Comparison of ENCODE assay signal across 8 cellular contexts in the genomic region with DNA sequence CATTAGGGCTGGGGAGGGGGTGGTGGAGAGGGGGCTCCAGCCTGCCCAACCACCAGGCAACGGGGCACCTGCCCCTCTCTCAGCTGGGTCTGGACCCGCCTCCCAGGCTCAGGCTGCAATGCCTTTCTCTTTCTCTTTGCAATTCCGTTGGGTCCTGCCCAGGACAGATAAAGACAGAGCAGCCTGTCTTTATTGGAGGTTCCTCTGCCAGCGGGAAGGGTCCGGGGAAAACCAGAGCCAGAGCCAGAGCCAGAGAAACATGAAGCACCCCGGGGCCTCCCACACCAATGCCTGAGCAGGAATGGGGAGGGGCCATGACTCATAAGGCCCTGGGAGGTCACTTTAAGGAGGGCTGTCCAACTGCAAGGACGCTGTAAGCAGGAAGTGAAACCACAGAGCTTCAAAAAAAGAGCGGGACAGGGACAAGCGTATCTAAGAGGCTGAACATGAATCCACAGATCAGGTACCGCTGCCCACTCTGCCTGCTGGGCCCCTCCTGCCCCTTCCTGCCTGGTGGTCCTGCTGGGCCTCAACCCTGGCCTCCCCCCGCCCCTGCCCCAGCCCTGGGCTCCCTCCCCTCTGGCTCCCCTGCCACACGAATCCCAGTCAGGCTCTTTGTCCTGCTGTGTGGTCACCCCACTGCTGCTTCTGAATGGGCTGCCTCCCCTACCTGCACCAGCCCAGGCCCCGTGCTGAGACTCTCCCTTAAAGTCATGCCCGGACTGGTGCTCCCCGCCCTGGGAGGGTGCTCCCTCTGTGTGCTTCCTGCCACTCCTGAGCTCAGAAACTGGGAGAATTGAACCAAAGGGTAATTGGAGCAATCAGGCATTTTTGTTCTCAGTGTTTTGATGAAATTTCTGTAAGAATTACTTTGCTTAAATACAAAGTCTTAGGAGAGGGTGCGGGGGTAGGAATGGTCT. TPM values are rescaled to one million over a fixed set of nuclear protein-coding genes. Genes with fewer than 3 reads are reported as not detected.
A peak's percentile ranks its signal among the peaks of the same experiment; 100 is the strongest.
DNase-seq lines count a peak whose midpoint lies in the region; ATAC-seq and TF ChIP-seq lines count a peak whose summit lies in the region.

A gene (plus strand): TSS at position 340 of the 920 bp plus-strand sequence. CDS start 107 bp downstream, at position 447.

- peak within 1 kb of the TSS; percentile 75 for H3K4me3 Mint-ChIP-seq in activated T-helper 1 cell treated with anti-CD3 and anti-CD28 coated beads, Interleukin-12 subunit alpha, Interleukin-12 subunit beta, Interleukin-2, Interleukin-4 antibody, amounts not matched to agents 30 ng/mL and 10 ng/mL and 1 ng/mL, durations not matched to agents 14 hours and 24 hours and 36 hours

- peaks cover 53% of the 10 kb centered on the region for H3K4me1 Mint-ChIP-seq in activated T-helper 1 cell treated with anti-CD3 and anti-CD28 coated beads, Interleukin-12 subunit alpha, Interleukin-12 subunit beta, Interleukin-2, Interleukin-4 antibody, amounts not matched to agents 30 ng/mL and 10 ng/mL and 1 ng/mL, durations not matched to agents 14 hours and 24 hours and 36 hours (ENCODE audit: low read depth)

- peak within 1 kb of the TSS in 3 of 4 donors; percentile 35 to 57 (median 43) for H3K4me3 ChIP-seq in Peyer's patch
- peak within 1 kb of the TSS; percentile 60 to 70 for H3K4me3 ChIP-seq in neutrophil (ENCODE audit: low read depth in 1 of 2, low read length in 1 of 2)

- H3K9me3 Mint-ChIP-seq in activated T-helper 1 cell treated with anti-CD3 and anti-CD28 coated beads, Interleukin-12 subunit alpha, Interleukin-12 subunit beta, Interleukin-2, Interleukin-4 antibody, amounts not matched to agents 30 ng/mL and 10 ng/mL and 1 ng/mL, durations not matched to agents 14 hours and 24 hours and 36 hours: peaks cover 9% of the 10 kb centered on the region

- TF ChIP-seq POLR2A in Peyer's patch (IDR thresholded peaks at IDR 0.05): peak in 1 of 2 donors; percentile 35

- intact Hi-C loops in activated T-helper 1 cell treated with anti-CD3 and anti-CD28 coated beads, Interleukin-12 subunit alpha, Interleukin-12 subunit beta, Interleukin-2, Interleukin-4 antibody, amounts not matched to agents 30 ng/mL and 10 ng/mL and 1 ng/mL, durations not matched to agents 14 hours and 24 hours and 36 hours (cut with micrococcal nuclease): loop anchor here (1.0 to 10.0 kb wide), 5 partner anchors 9 to 1177 kb away; a partner anchor contains a TSS

- H3K36me3 ChIP-seq in Peyer's patch: no peaks in the 10 kb centered on the region
- H3K36me3 ChIP-seq in neutrophil: peaks cover 1% of the 10 kb centered on the region

- H3K36me3 Mint-ChIP-seq in activated T-helper 1 cell treated with anti-CD3 and anti-CD28 coated beads, Interleukin-12 subunit alpha, Interleukin-12 subunit beta, Interleukin-2, Interleukin-4 antibody, amounts not matched to agents 30 ng/mL and 10 ng/mL and 1 ng/mL, durations not matched to agents 14 hours and 24 hours and 36 hours (ENCODE audit: low read depth): peaks cover 16% of the 10 kb centered on the region

- H3K27me3 Mint-ChIP-seq in activated T-helper 1 cell treated with anti-CD3 and anti-CD28 coated beads, Interleukin-12 subunit alpha, Interleukin-12 subunit beta, Interleukin-2, Interleukin-4 antibody, amounts not matched to agents 30 ng/mL and 10 ng/mL and 1 ng/mL, durations not matched to agents 14 hours and 24 hours and 36 hours (ENCODE audit: insufficient read depth): no peaks in the 10 kb centered on the region

- peaks cover 0 to 9% (median 6%) of the 10 kb centered on the region in 4 donors for H3K4me1 ChIP-seq in Peyer's patch
- peaks cover 14% of the 10 kb centered on the region for H3K4me1 ChIP-seq in foreskin keratinocyte
- H3K4me1 ChIP-seq in neutrophil (ENCODE audit: control insufficient read depth in 1 of 2, insufficient read depth in 1 of 2, low read depth in 1 of 2, low read length in 1 of 2): peaks cover 23 to 31% of the 10 kb centered on the region in 2 experiments

- H3K9me3 ChIP-seq in Peyer's patch (no peaks in the 10 kb centered on the region), neutrophil (no peaks in the 10 kb centered on the region)

- no peak for TF ChIP-seq CTCF in Peyer's patch (IDR thresholded peaks at IDR 0.05)
- TF ChIP-seq CTCF in foreskin keratinocyte (conservative IDR thresholded peaks at IDR 0.05): no peak
- peak; percentile 33 for TF ChIP-seq CTCF in neutrophil (IDR thresholded peaks at IDR 0.05)

- H3K27ac Mint-ChIP-seq in activated T-helper 1 cell treated with anti-CD3 and anti-CD28 coated beads, Interleukin-12 subunit alpha, Interleukin-12 subunit beta, Interleukin-2, Interleukin-4 antibody, amounts not matched to agents 30 ng/mL and 10 ng/mL and 1 ng/mL, durations not matched to agents 14 hours and 24 hours and 36 hours: peak within 1 kb of the TSS; percentile 91

- H3K27me3 ChIP-seq in Peyer's patch (no peaks in the 10 kb centered on the region), foreskin keratinocyte (peaks cover 4% of the 10 kb centered on the region), neutrophil (peaks cover 4% of the 10 kb centered on the region)

- ATAC-seq in HG03095 (IDR thresholded peaks at IDR 0.05; ENCODE audit: unreplicated experiment) (peak; percentile 64), foreskin keratinocyte (peak; percentile 79)

- H3K27ac ChIP-seq in Peyer's patch (peak within 1 kb of the TSS in 3 of 4 donors; percentile 54 to 86 (median 57)), foreskin keratinocyte (peak within 1 kb of the TSS; percentile 89), neutrophil (peak within 1 kb of the TSS; percentile 82)

- DNase-seq in NCI-H1436 (lab: John Stamatoyannopoulos, UW) (peak; percentile 23), NCI-H1436 treated with DMSO at 0.1 percent for 48 hours (lab: John Stamatoyannopoulos, UW) (no peak), Peyer's patch (peak in 2 of 3 donors; percentile 87 to 95), foreskin keratinocyte (peak; percentile 85 to 92), stromal cell of bone marrow (ENCODE audit: low read depth) (peak; percentile 82)
- DNase-seq in activated T-helper 1 cell treated with anti-CD3 and anti-CD28 coated beads, Interleukin-12 subunit alpha, Interleukin-12 subunit beta, Interleukin-2, Interleukin-4 antibody, amounts not matched to agents 30 ng/mL and 10 ng/mL and 1 ng/mL, durations not matched to agents 14 hours and 24 hours and 36 hours (ENCODE audit: low spot score): peak; percentile 75

RNA-seq across cellular contexts. Expression of the gene that starts here (rescaled TPM):
- total RNA-seq in Peyer's patch (1 to 10 TPM in 3 of 4 donors, not detected in 1; 1.1 to 2.7 (median 1.9) TPM), foreskin keratinocyte (0.41 and 1.6 TPM in 2 replicates)
- 17.9 and 19.5 TPM in 2 replicates for total RNA-seq in activated T-helper 1 cell treated with anti-CD3 and anti-CD28 coated beads, Interleukin-12 subunit alpha, Interleukin-12 subunit beta, Interleukin-2, Interleukin-4 antibody, amounts not matched to agents 30 ng/mL and 10 ng/mL and 1 ng/mL, durations not matched to agents 14 hours and 24 hours and 36 hours
- polyA plus RNA-seq in foreskin keratinocyte: 1.4 and 3.4 TPM in 2 replicates
